26 cellular contexts compared by ENCODE assay signal in genomic region chr6:101090281-101090680, GRCh38.
"Had no signal": no experiment of that assay in that cellular context is flagged by ENCODE, and none has a peak within 500 bp of the region (broad histone marks: within the 10 kb centered on the region; RNA-seq: fewer than 3 reads in every experiment).

No MANE protein-coding gene starts in this region.

- H3K36me3 ChIP-seq: cardiac muscle cell, spleen, suprapubic skin, tibial artery, upper lobe of right lung had no signal

- H3K36me3 Mint-ChIP-seq: activated CD4-positive, alpha-beta memory T cell treated with anti-CD3 and anti-CD28 coated beads for 36 hours had no signal

- H3K27me3 Mint-ChIP-seq: activated CD4-positive, alpha-beta memory T cell treated with anti-CD3 and anti-CD28 coated beads for 36 hours; activated T-cell treated with anti-CD3 and anti-CD28 coated beads, Interleukin-2, amount 50 U/mL, for 24 hours; effector memory CD8-positive, alpha-beta T cell; natural killer cell treated with Interleukin-12 subunit alpha and Interleukin-12 subunit beta and Interleukin-15 and Interleukin-18, amount 100 ng/mL, for 72 hours had no signal

- DNase-seq: activated CD4-positive, alpha-beta memory T cell treated with anti-CD3 and anti-CD28 coated beads for 36 hours; activated CD4-positive, alpha-beta T cell treated with anti-CD3 and anti-CD28 coated beads for 48 hours; activated CD8-positive, alpha-beta memory T cell treated with anti-CD3 and anti-CD28 coated beads, Interleukin-2, amount 50 U/mL, for 4 hours; activated gamma-delta T cell treated with Interleukin-2 at 50 U/mL for 16 hours; activated naive CD4-positive, alpha-beta T cell treated with anti-CD3 and anti-CD28 coated beads, Interleukin-2, amount 50 U/mL, for 16 hours; activated T-cell treated with anti-CD3 and anti-CD28 coated beads, Interleukin-2, amount 50 U/mL, for 24 hours; amygdala; cerebellar nuclear complex; cortex of kidney; effector memory CD8-positive, alpha-beta T cell; islet precursor cell; left cardiac atrium; left ventricle myocardium superior; mucosa of descending colon; posterior cingulate gyrus; right cardiac atrium; spleen; stimulated activated naive CD4-positive, alpha-beta T cell; T-helper 9 cell; tibial artery; upper lobe of right lung had no signal

- H3K4me1 ChIP-seq: spleen, suprapubic skin, upper lobe of right lung had no signal

- H3K4me3 ChIP-seq: cardiac muscle cell, mucosa of descending colon, spleen, suprapubic skin, tibial artery, upper lobe of right lung had no signal

- H3K9me3 ChIP-seq: suprapubic skin, upper lobe of right lung had no signal

- H3K27me3 ChIP-seq: cardiac muscle cell, spleen, suprapubic skin, tibial artery, upper lobe of right lung had no signal

- H3K4me3 Mint-ChIP-seq: activated CD4-positive, alpha-beta memory T cell treated with anti-CD3 and anti-CD28 coated beads for 36 hours; activated T-cell treated with anti-CD3 and anti-CD28 coated beads, Interleukin-2, amount 50 U/mL, for 24 hours; effector memory CD8-positive, alpha-beta T cell; natural killer cell treated with Interleukin-12 subunit alpha and Interleukin-12 subunit beta and Interleukin-15 and Interleukin-18, amount 100 ng/mL, for 72 hours; T-helper 1 cell treated with Interleukin-12 subunit alpha and Interleukin-12 subunit beta and Interleukin-4 antibody, amounts not matched to agents 30 μg/mL and 1 μg/mL, for 36 hours had no signal

- H3K27ac ChIP-seq: cardiac muscle cell, spleen, suprapubic skin, tibial artery, upper lobe of right lung, VCaP had no signal

- ATAC-seq: effector memory CD8-positive, alpha-beta T cell; left cardiac atrium; left ventricle myocardium superior; mucosa of descending colon; natural killer cell treated with Interleukin-12 subunit alpha and Interleukin-12 subunit beta and Interleukin-15 and Interleukin-18, amount 100 ng/mL, for 72 hours; right cardiac atrium; upper lobe of right lung had no signal

- H3K27ac Mint-ChIP-seq: activated CD4-positive, alpha-beta memory T cell treated with anti-CD3 and anti-CD28 coated beads for 36 hours; activated T-cell treated with anti-CD3 and anti-CD28 coated beads, Interleukin-2, amount 50 U/mL, for 24 hours; effector memory CD8-positive, alpha-beta T cell; natural killer cell treated with Interleukin-12 subunit alpha and Interleukin-12 subunit beta and Interleukin-15 and Interleukin-18, amount 100 ng/mL, for 72 hours; T-helper 1 cell treated with Interleukin-12 subunit alpha and Interleukin-12 subunit beta and Interleukin-4 antibody, amounts not matched to agents 30 μg/mL and 1 μg/mL, for 36 hours had no signal
